Comparison of ENCODE assay signal across 11 cellular contexts in genomic region chr19:29121684-29122083, GRCh38.
A peak's percentile ranks its signal among the peaks of the same experiment; 100 is the strongest.
DNase-seq lines count a peak whose midpoint lies in the region; ATAC-seq, FAIRE-seq and TF ChIP-seq lines count a peak whose summit lies in the region.
"Had no signal": no experiment of that assay in that cellular context is flagged by ENCODE, and none has a peak within 500 bp of the region (broad histone marks: within the 10 kb centered on the region; RNA-seq: fewer than 3 reads in every experiment).

No MANE protein-coding gene starts in this region.

- no peaks in the 10 kb centered on the region for H3K79me2 ChIP-seq in H9 (ENCODE audit: insufficient read depth, low read length)

- H3K4me3 ChIP-seq in lung, result no peak overlapping the region

- no peak overlapping the region for H3K14ac ChIP-seq in H9 (ENCODE audit: insufficient read depth, low read length)

- 0 out of 4 replicates have a peak, but pooled peaks cover 0 to 2% of the 10 kb centered on the region in 2 experiments for H3K4me1 Mint-ChIP-seq in H9

- no peaks in the 10 kb centered on the region for H4K20me1 ChIP-seq in H9 (ENCODE audit: control insufficient read depth, insufficient read depth, insufficient read length)

- no peaks in the 10 kb centered on the region; the same call in 1 of the 2 replicates for H3K27me3 ChIP-seq in H9 (ENCODE audit: insufficient read depth, low read length)
- H3K27me3 ChIP-seq in lung (ENCODE audit: control insufficient read depth, insufficient read depth), result no peaks in the 10 kb centered on the region
- H3K27me3 ChIP-seq: brain microvascular endothelial cell had no signal

- no peak overlapping the region for H3K9ac ChIP-seq in H9 (ENCODE audit: extremely low read depth, insufficient read length, low read length)

- H3K4me1 ChIP-seq in H9 (ENCODE audit: insufficient read depth, low read length) (no peaks in the 10 kb centered on the region), lung (ENCODE audit: control insufficient read depth in 2 of 2, insufficient read depth in 2 of 2, low read length in 2 of 2) (no peaks in the 10 kb centered on the region)

- H3K9me3 Mint-ChIP-seq in H9, result peaks cover 22 to 24% of the 10 kb centered on the region in 2 experiments

- DNase-seq in AG09319 (ENCODE audit: extremely low read depth, low read depth), result no peak
- peak; percentile 72 for DNase-seq in H9
- DNase-seq in lung (ENCODE audit: low spot score), result no peak
- no peak for DNase-seq in RCC 7860 (ENCODE audit: low spot score)
- no peak for DNase-seq in ureter (ENCODE audit: low spot score)
- no peak for DNase-seq in NOMO-1 treated with DMSO at 0.1 percent for 48 hours (lab: John Stamatoyannopoulos, UW; ENCODE audit: unreplicated experiment)
- no peak for DNase-seq in cerebellum (ENCODE audit: low spot score)
- DNase-seq: brain microvascular endothelial cell had no signal

- H3K27ac Mint-ChIP-seq in H9, result no peak overlapping the region
- H3K27ac Mint-ChIP-seq: stimulated activated naive CD8-positive, alpha-beta T cell treated with anti-CD3 and anti-CD28 coated beads, Interleukin-15, Interleukin-2, amounts not matched to agents 100 ng/mL and 50 ng/mL, for 24 hours had no signal

- H3K27ac ChIP-seq in H9 (ENCODE audit: insufficient read length, low read depth, low read length) (no peak overlapping the region), VCaP (no peak overlapping the region), lung (ENCODE audit: low read depth in 1 of 2, low read length in 1 of 2) (no peak overlapping the region)
- H3K27ac ChIP-seq: brain microvascular endothelial cell had no signal

- no peak overlapping the region for H2BK12ac ChIP-seq in H9 (ENCODE audit: insufficient read length, low read depth, low read length)

- FAIRE-seq in RCC 7860 (lab: Jason Lieb, UNC), result no peak
- FAIRE-seq: G401.6 had no signal

- no peak overlapping the region for H2AK5ac ChIP-seq in H9 (ENCODE audit: insufficient read length, low read length)

- no peak overlapping the region for H4K8ac ChIP-seq in H9 (replicated peaks; ENCODE audit: insufficient read length, low read depth, low read length)

- H3K36me3 ChIP-seq in lung (ENCODE audit: control insufficient read depth in 2 of 2, insufficient read depth in 2 of 2, low read length in 2 of 2), result no peaks in the 10 kb centered on the region
- H3K36me3 ChIP-seq: brain microvascular endothelial cell had no signal

- no peak overlapping the region for H4K5ac ChIP-seq in H9 (ENCODE audit: insufficient read length, low read depth, low read length)

- H3K4ac ChIP-seq in H9 (ENCODE audit: low read depth, low read length), result no peak overlapping the region

- no peak overlapping the region for H3K23ac ChIP-seq in H9 (ENCODE audit: insufficient read length, low read depth, low read length)

- H2AFZ ChIP-seq in H9 (ENCODE audit: low read length), result no peak overlapping the region

- H3K9me3 ChIP-seq in H9 (ENCODE audit: control insufficient read depth, low read depth, low read length) (no peaks in the 10 kb centered on the region), lung (ENCODE audit: control insufficient read depth in 2 of 2, insufficient read depth in 1 of 2, low read length in 1 of 2) (peaks cover 0 to 8% of the 10 kb centered on the region in 2 donors)

- H2BK15ac ChIP-seq in H9 (ENCODE audit: low read depth, low read length), result no peak overlapping the region

- H3K4me3 Mint-ChIP-seq in H9, result no peak overlapping the region; a peak in 1 of 5 replicates
- H3K4me3 Mint-ChIP-seq: stimulated activated naive CD8-positive, alpha-beta T cell treated with anti-CD3 and anti-CD28 coated beads, Interleukin-15, Interleukin-2, amounts not matched to agents 100 ng/mL and 50 ng/mL, for 24 hours had no signal

- TF ChIP-seq CTCF in AG09319 (IDR thresholded peaks at IDR 0.05; ENCODE audit: low read depth, low read length), result peak; percentile 59
- peak; percentile 78 for TF ChIP-seq CTCF in H9 (conservative IDR thresholded peaks at IDR 0.05)
- peak; percentile 36; the same call in 1 of the 2 replicates for TF ChIP-seq CTCF in VCaP (conservative IDR thresholded peaks at IDR 0.05)
- TF ChIP-seq CTCF in lung (IDR thresholded peaks at IDR 0.05; ENCODE audit: control extremely low read depth, extremely low read depth), result no peak

- no peak overlapping the region for H4K91ac ChIP-seq in H9 (ENCODE audit: insufficient read length, low read depth, low read length)

- no CpG with 5 or more reads among the region's 3 CpGs for WGBS in H9 (ENCODE audit: extremely low coverage, insufficient read length, low lambda C conversion rate)
- WGBS in lung, 2 donors, result 38 to 43% methylated on average over 3 of the region's 3 CpGs

- no peak overlapping the region for H2BK5ac ChIP-seq in H9 (ENCODE audit: insufficient read length, low read length)

- no peak overlapping the region for H2BK120ac ChIP-seq in H9 (ENCODE audit: low read depth, low read length, poor library complexity, severe bottlenecking)

- no peaks in the 10 kb centered on the region for H3K23me2 ChIP-seq in H9 (ENCODE audit: insufficient read length, low read depth, low read length, poor library complexity, severe bottlenecking)

- ATAC-seq in lung (ENCODE audit: insufficient read depth, low FRiP score), result peak; percentile 27

- no peak overlapping the region for H3K56ac ChIP-seq in H9 (ENCODE audit: insufficient read length, low read depth, low read length)

- no peak overlapping the region for H3K18ac ChIP-seq in H9 (ENCODE audit: insufficient read length, low read depth, low read length)

- no peak overlapping the region for H2BK20ac ChIP-seq in H9 (ENCODE audit: low read depth, low read length, poor library complexity, severe bottlenecking)

- H3T11ph ChIP-seq in H9 (ENCODE audit: low read length), result no peak overlapping the region

- H3K4me2 ChIP-seq in H9 (ENCODE audit: insufficient read depth, insufficient read length, low read length), result no peak overlapping the region

- no peaks in the 10 kb centered on the region for H3K79me1 ChIP-seq in H9 (ENCODE audit: insufficient read depth, low read depth, low read length, poor library complexity, severe bottlenecking)

- peaks cover 4 to 18% (median 11%) of the 10 kb centered on the region in 3 experiments; a peak in 6 of 7 replicates for H3K36me3 Mint-ChIP-seq in H9 (ENCODE audit: insufficient read depth in 1 of 3, low read depth in 3 of 3)

- peaks cover 12% of the 10 kb centered on the region for H3K27me3 Mint-ChIP-seq in H9 (ENCODE audit: low read depth)
- H3K27me3 Mint-ChIP-seq: stimulated activated naive CD8-positive, alpha-beta T cell treated with anti-CD3 and anti-CD28 coated beads, Interleukin-15, Interleukin-2, amounts not matched to agents 100 ng/mL and 50 ng/mL, for 24 hours had no signal
